Comparison of ENCODE assay signal across 8 cellular contexts in the genomic region with DNA sequence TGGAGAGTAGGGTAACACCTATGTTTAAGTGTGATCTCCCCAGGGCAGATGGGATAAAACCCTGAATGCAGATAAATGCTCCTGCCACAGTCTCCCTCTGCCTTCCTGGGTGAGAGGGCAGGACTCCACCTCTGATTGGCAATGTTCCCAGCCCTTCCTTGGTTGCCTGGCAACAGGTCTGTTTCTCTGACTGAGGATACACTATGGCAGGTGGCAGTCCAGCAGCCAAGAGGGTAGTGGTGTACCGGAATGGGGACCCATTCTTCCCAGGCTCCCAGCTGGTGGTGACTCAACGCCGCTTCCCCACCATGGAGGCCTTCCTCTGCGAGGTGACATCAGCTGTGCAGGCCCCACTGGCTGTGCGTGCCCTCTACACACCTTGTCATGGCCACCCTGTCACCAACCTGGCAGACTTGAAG. TPM values are rescaled to one million over a fixed set of nuclear protein-coding genes. Genes with fewer than 3 reads are reported as not detected.
A peak's percentile ranks its signal among the peaks of the same experiment; 100 is the strongest.
DNase-seq lines count a peak whose midpoint lies in the region; ATAC-seq, FAIRE-seq and TF ChIP-seq lines count a peak whose summit lies in the region.

DCDC2B (plus strand) TSS at position 199 of the 419 bp plus-strand sequence; CDS start at position 204, 5 bp downstream.

- peak; percentile 60 for DNase-seq in Right ventricle myocardium superior
- DNase-seq in Right ventricle myocardium inferior (ENCODE audit: missing footprints) = no peak
- peak; percentile 99 for DNase-seq in NCI-H774 (lab: John Stamatoyannopoulos, UW)
- DNase-seq in fibroblast of pulmonary artery (ENCODE audit: low read depth) = peak; percentile 51
- peak; percentile 60 for DNase-seq in urothelium cell line (ENCODE audit: low spot score)
- DNase-seq in HuH-7 (ENCODE audit: low spot score) = no peak
- DNase-seq in activated T-cell treated with anti-CD3 and anti-CD28 coated beads, Interleukin-2, amount 50 U/mL, for 72 hours = no peak
- DNase-seq in sciatic nerve (ENCODE audit: low spot score) = no peak

- TF ChIP-seq CTCF in fibroblast of pulmonary artery (IDR thresholded peaks at IDR 0.05; ENCODE audit: low read length, missing control alignments) = no peak

- H3K4me1 Mint-ChIP-seq in activated T-cell treated with anti-CD3 and anti-CD28 coated beads, Interleukin-2, amount 50 U/mL, for 72 hours (ENCODE audit: low read depth) = peaks cover 22% of the 10 kb centered on the region

- H3K27ac Mint-ChIP-seq in activated T-cell treated with anti-CD3 and anti-CD28 coated beads, Interleukin-2, amount 50 U/mL, for 72 hours = no peak within 1 kb of the TSS

- no peak within 1 kb of the TSS for H3K4me3 ChIP-seq in fibroblast of pulmonary artery (replicated peaks; ENCODE audit: low read depth, low read length)

- ATAC-seq in Right ventricle myocardium superior (ENCODE audit: poor library complexity) (peak; percentile 10), Right ventricle myocardium inferior (no peak), sciatic nerve (no peak)
- no peak for ATAC-seq in activated T-cell treated with anti-CD3 and anti-CD28 coated beads, Interleukin-2, amount 50 U/mL, for 72 hours (replicated peaks in 1 of 2)

- peak; percentile 53 for FAIRE-seq in urothelium cell line (lab: Jason Lieb, UNC)

- peaks cover 0 to 2% of the 10 kb centered on the region in 2 donors for H3K36me3 Mint-ChIP-seq in activated T-cell treated with anti-CD3 and anti-CD28 coated beads, Interleukin-2, amount 50 U/mL, for 72 hours (ENCODE audit: insufficient read depth in 2 of 2)

- no peaks in the 10 kb centered on the region for H3K27me3 Mint-ChIP-seq in activated T-cell treated with anti-CD3 and anti-CD28 coated beads, Interleukin-2, amount 50 U/mL, for 72 hours (ENCODE audit: low read depth)

- H3K4me3 Mint-ChIP-seq in activated T-cell treated with anti-CD3 and anti-CD28 coated beads, Interleukin-2, amount 50 U/mL, for 72 hours = no peak within 1 kb of the TSS

- no peaks in the 10 kb centered on the region for H3K9me3 Mint-ChIP-seq in activated T-cell treated with anti-CD3 and anti-CD28 coated beads, Interleukin-2, amount 50 U/mL, for 72 hours

- intact Hi-C loops in Right ventricle myocardium superior (cut with DNase I) = no loop called here
- intact Hi-C loops in Right ventricle myocardium inferior (cut with DNase I) = no loop called here
- intact Hi-C loops in sciatic nerve (cut with DNase I) = no loop called here

RNA-seq across cellular contexts. Expression of gene DCDC2B, which starts in this region (rescaled TPM):
- total RNA-seq in Right ventricle myocardium superior (not detected), Right ventricle myocardium inferior (not detected), sciatic nerve (not detected)
- total RNA-seq in activated T-cell treated with anti-CD3 and anti-CD28 coated beads, Interleukin-2, amount 50 U/mL, for 72 hours = under 1 TPM in 1 of 2 donors, not detected in 1; 0.21 TPM

Comparison
In these comparisons a context has a peak if more than half of its experiments do, and no peak if none do; other contexts are left out.
1. Peak in DNase-seq and ATAC-seq in Right ventricle myocardium superior; RNA of the gene not detected or under 1 TPM.
2. DNase-seq: peak in NCI-H774 (single experiment), fibroblast of pulmonary artery (single experiment) and urothelium cell line (single experiment); none in Right ventricle myocardium inferior (single experiment), HuH-7 (single experiment), activated T-cell treated with anti-CD3 and anti-CD28 coated beads, Interleukin-2, amount 50 U/mL, for 72 hours (0 of 2) and sciatic nerve (single experiment).